In genomic region chr10:129040377-129040776, GRCh38 we compare ENCODE assay signal across 27 cellular contexts.
"Had no signal": no experiment of that assay in that cellular context is flagged by ENCODE, and none has a peak within 500 bp of the region (broad histone marks: within the 10 kb centered on the region; RNA-seq: fewer than 3 reads in every experiment).

No MANE protein-coding gene starts in this region.

- H3K27ac ChIP-seq: brain microvascular endothelial cell, heart left ventricle, WERI-Rb-1 had no signal

- H3K4me3 Mint-ChIP-seq: activated B cell treated with CpG ODN at 0.5 μM for 24 hours; activated CD8-positive, alpha-beta T cell treated with anti-CD3 and anti-CD28 coated beads for 36 hours; activated naive CD8-positive, alpha-beta T cell; activated T-cell treated with anti-CD3 and anti-CD28 coated beads, Interleukin-2, amount 50 U/mL, for 4 hours; activated T-helper 17 cell treated with anti-CD3 and anti-CD28 coated beads, Interleukin-2, amount 50 U/mL, for 72 hours; effector memory CD8-positive, alpha-beta T cell; T-helper 17 cell had no signal

- ATAC-seq: activated CD4-positive, CD25-positive, alpha-beta regulatory T cell treated with anti-CD3 and anti-CD28 coated beads, Interleukin-2, amount 50 U/mL, for 24 hours; activated CD8-positive, alpha-beta T cell treated with anti-CD3 and anti-CD28 coated beads for 36 hours; activated T-cell treated with anti-CD3 and anti-CD28 coated beads, Interleukin-2, amount 50 U/mL, for 4 hours; activated T-helper 17 cell treated with anti-CD3 and anti-CD28 coated beads, Interleukin-2, amount 50 U/mL, for 72 hours; effector memory CD8-positive, alpha-beta T cell; esophagus mucosa; heart left ventricle; T-helper 17 cell had no signal

- H3K27me3 Mint-ChIP-seq: activated naive CD8-positive, alpha-beta T cell had no signal

- H3K27ac Mint-ChIP-seq: activated B cell treated with CpG ODN at 0.5 μM for 24 hours; activated CD8-positive, alpha-beta T cell treated with anti-CD3 and anti-CD28 coated beads for 36 hours; activated naive CD8-positive, alpha-beta T cell; activated T-helper 17 cell treated with anti-CD3 and anti-CD28 coated beads, Interleukin-2, amount 50 U/mL, for 72 hours; effector memory CD8-positive, alpha-beta T cell; T-helper 17 cell; T-helper 2 cell treated with Interferon-gamma antibody and Interleukin-4, amounts not matched to agents 5 μg/mL and 100 μg/mL, for 36 hours had no signal

- H3K27me3 ChIP-seq: brain microvascular endothelial cell had no signal

- H3K9me3 ChIP-seq: heart left ventricle had no signal

- DNase-seq: activated B cell treated with CpG ODN at 0.5 μM for 24 hours; activated CD4-positive, alpha-beta T cell treated with anti-CD3 and anti-CD28 coated beads for 48 hours; activated CD4-positive, alpha-beta T cell treated with anti-CD3 and anti-CD28 coated beads, Interleukin-2, amount 50 U/mL, for 1 hour; activated CD4-positive, alpha-beta T cell treated with anti-CD3 and anti-CD28 coated beads, Interleukin-2, amount 50 U/mL, for 48 hours; activated CD8-positive, alpha-beta memory T cell treated with anti-CD3 and anti-CD28 coated beads for 24 hours; activated CD8-positive, alpha-beta T cell treated with anti-CD3 and anti-CD28 coated beads for 36 hours; activated effector memory CD4-positive, alpha-beta T cell treated with Interleukin-2 at 50 U/mL for 16 hours; activated gamma-delta T cell treated with Interleukin-2 at 50 U/mL for 16 hours; activated naive CD4-positive, alpha-beta T cell treated with anti-CD3 and anti-CD28 coated beads, Interleukin-2, amount 50 U/mL, for 16 hours; activated naive CD4-positive, alpha-beta T cell treated with Interleukin-2 at 50 U/mL for 16 hours; activated T-cell treated with anti-CD3 and anti-CD28 coated beads, Interleukin-2, amount 50 U/mL, for 4 hours; amniotic stem cell; anterior cingulate cortex; brain microvascular endothelial cell; cortex of kidney; effector CD4-positive, alpha-beta T cell; effector memory CD8-positive, alpha-beta T cell; foreskin fibroblast; heart left ventricle; T-helper 17 cell; T1000; WERI-Rb-1 had no signal

- H3K4me3 ChIP-seq: heart left ventricle had no signal

- H3K9me3 Mint-ChIP-seq: activated B cell treated with CpG ODN at 0.5 μM for 24 hours; activated CD8-positive, alpha-beta T cell treated with anti-CD3 and anti-CD28 coated beads for 36 hours; activated T-cell treated with anti-CD3 and anti-CD28 coated beads, Interleukin-2, amount 50 U/mL, for 4 hours; activated T-helper 17 cell treated with anti-CD3 and anti-CD28 coated beads, Interleukin-2, amount 50 U/mL, for 72 hours; effector memory CD8-positive, alpha-beta T cell; T-helper 2 cell treated with Interferon-gamma antibody and Interleukin-4, amounts not matched to agents 5 μg/mL and 100 μg/mL, for 36 hours had no signal

- H3K36me3 Mint-ChIP-seq: activated naive CD8-positive, alpha-beta T cell had no signal

- H3K36me3 ChIP-seq: brain microvascular endothelial cell, heart left ventricle, WERI-Rb-1 had no signal
